ENCODE assay signal across 1 cellular context in the genomic region with DNA sequence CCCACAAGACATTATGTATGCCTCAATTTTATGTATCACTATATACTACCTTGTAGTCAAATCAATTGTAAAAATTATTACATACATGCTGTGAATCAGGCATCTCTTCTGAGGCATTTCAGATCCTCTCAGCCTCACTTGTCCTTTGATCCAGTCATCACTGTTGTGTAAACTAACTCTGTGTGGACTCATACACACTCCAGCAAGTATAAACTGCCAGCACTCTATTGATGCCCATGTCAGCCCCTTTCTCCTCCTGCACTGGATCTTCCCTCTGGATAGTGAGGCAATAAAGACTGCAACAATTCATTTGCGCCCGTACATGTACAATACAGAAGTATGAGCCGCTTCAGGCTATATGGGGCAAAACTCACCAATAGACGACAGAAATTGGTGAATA.
TF ChIP-seq lines count a peak whose summit lies in the region.

No MANE protein-coding gene starts in this region.

TF ChIP-seq in HepG2, 621 proteins besides CTCF, POLR2A, EP300 and RAD21 (continued from another document and continues in another):
- TF ChIP-seq, protein P1, sequence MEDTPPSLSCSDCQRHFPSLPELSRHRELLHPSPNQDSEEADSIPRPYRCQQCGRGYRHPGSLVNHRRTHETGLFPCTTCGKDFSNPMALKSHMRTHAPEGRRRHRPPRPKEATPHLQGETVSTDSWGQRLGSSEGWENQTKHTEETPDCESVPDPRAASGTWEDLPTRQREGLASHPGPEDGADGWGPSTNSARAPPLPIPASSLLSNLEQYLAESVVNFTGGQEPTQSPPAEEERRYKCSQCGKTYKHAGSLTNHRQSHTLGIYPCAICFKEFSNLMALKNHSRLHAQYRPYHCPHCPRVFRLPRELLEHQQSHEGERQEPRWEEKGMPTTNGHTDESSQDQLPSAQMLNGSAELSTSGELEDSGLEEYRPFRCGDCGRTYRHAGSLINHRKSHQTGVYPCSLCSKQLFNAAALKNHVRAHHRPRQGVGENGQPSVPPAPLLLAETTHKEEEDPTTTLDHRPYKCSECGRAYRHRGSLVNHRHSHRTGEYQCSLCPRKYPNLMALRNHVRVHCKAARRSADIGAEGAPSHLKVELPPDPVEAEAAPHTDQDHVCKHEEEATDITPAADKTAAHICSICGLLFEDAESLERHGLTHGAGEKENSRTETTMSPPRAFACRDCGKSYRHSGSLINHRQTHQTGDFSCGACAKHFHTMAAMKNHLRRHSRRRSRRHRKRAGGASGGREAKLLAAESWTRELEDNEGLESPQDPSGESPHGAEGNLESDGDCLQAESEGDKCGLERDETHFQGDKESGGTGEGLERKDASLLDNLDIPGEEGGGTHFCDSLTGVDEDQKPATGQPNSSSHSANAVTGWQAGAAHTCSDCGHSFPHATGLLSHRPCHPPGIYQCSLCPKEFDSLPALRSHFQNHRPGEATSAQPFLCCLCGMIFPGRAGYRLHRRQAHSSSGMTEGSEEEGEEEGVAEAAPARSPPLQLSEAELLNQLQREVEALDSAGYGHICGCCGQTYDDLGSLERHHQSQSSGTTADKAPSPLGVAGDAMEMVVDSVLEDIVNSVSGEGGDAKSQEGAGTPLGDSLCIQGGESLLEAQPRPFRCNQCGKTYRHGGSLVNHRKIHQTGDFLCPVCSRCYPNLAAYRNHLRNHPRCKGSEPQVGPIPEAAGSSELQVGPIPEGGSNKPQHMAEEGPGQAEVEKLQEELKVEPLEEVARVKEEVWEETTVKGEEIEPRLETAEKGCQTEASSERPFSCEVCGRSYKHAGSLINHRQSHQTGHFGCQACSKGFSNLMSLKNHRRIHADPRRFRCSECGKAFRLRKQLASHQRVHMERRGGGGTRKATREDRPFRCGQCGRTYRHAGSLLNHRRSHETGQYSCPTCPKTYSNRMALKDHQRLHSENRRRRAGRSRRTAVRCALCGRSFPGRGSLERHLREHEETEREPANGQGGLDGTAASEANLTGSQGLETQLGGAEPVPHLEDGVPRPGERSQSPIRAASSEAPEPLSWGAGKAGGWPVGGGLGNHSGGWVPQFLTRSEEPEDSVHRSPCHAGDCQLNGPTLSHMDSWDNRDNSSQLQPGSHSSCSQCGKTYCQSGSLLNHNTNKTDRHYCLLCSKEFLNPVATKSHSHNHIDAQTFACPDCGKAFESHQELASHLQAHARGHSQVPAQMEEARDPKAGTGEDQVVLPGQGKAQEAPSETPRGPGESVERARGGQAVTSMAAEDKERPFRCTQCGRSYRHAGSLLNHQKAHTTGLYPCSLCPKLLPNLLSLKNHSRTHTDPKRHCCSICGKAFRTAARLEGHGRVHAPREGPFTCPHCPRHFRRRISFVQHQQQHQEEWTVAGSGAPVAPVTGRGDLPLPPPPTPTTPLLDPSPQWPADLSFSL (CRISPR knock-in tag; IDR thresholded peaks at IDR 0.05) = no peak; the same call in 1 of the 2 replicates
- TF ChIP-seq, protein P2, sequence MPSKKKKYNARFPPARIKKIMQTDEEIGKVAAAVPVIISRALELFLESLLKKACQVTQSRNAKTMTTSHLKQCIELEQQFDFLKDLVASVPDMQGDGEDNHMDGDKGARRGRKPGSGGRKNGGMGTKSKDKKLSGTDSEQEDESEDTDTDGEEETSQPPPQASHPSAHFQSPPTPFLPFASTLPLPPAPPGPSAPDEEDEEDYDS (CRISPR knock-in tag; IDR thresholded peaks at IDR 0.05) = peak; percentile 36; the same call in 1 of the 2 replicates
- no peak for TF ChIP-seq ZNF275 (CRISPR knock-in tag; IDR thresholded peaks at IDR 0.05; ENCODE audit: borderline replicate concordance)
- TF ChIP-seq, protein P3, sequence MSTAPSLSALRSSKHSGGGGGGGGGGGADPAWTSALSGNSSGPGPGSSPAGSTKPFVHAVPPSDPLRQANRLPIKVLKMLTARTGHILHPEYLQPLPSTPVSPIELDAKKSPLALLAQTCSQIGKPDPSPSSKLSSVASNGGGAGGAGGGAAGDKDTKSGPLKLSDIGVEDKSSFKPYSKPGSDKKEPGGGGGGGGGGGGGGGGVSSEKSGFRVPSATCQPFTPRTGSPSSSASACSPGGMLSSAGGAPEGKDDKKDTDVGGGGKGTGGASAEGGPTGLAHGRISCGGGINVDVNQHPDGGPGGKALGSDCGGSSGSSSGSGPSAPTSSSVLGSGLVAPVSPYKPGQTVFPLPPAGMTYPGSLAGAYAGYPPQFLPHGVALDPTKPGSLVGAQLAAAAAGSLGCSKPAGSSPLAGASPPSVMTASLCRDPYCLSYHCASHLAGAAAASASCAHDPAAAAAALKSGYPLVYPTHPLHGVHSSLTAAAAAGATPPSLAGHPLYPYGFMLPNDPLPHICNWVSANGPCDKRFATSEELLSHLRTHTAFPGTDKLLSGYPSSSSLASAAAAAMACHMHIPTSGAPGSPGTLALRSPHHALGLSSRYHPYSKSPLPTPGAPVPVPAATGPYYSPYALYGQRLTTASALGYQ (CRISPR knock-in tag; IDR thresholded peaks at IDR 0.05) = no peak
- peak; percentile 29; the same call in 1 of the 2 replicates for TF ChIP-seq HNF4G (IDR thresholded peaks at IDR 0.05; ENCODE audit: borderline replicate concordance, low read depth, low read length)
- TF ChIP-seq HNF4G (CRISPR knock-in tag; IDR thresholded peaks at IDR 0.05; ENCODE audit: borderline replicate concordance, low read depth) = no peak
- no peak for TF ChIP-seq ATF7-NPFF (CRISPR knock-in tag; IDR thresholded peaks at IDR 0.05; ENCODE audit: low read depth)
- TF ChIP-seq SYNCRIP (IDR thresholded peaks at IDR 0.05; ENCODE audit: insufficient read depth, low read depth, low read length) = no peak
- TF ChIP-seq, protein P4, sequence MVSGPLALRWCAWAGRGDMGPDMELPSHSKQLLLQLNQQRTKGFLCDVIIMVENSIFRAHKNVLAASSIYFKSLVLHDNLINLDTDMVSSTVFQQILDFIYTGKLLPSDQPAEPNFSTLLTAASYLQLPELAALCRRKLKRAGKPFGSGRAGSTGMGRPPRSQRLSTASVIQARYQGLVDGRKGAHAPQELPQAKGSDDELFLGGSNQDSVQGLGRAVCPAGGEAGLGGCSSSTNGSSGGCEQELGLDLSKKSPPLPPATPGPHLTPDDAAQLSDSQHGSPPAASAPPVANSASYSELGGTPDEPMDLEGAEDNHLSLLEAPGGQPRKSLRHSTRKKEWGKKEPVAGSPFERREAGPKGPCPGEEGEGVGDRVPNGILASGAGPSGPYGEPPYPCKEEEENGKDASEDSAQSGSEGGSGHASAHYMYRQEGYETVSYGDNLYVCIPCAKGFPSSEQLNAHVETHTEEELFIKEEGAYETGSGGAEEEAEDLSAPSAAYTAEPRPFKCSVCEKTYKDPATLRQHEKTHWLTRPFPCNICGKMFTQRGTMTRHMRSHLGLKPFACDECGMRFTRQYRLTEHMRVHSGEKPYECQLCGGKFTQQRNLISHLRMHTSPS (CRISPR knock-in tag; IDR thresholded peaks at IDR 0.05; ENCODE audit: low read depth) = 0 out of 2 replicates have a peak, but pooled peaks have one; percentile 24
- TF ChIP-seq, protein P5, sequence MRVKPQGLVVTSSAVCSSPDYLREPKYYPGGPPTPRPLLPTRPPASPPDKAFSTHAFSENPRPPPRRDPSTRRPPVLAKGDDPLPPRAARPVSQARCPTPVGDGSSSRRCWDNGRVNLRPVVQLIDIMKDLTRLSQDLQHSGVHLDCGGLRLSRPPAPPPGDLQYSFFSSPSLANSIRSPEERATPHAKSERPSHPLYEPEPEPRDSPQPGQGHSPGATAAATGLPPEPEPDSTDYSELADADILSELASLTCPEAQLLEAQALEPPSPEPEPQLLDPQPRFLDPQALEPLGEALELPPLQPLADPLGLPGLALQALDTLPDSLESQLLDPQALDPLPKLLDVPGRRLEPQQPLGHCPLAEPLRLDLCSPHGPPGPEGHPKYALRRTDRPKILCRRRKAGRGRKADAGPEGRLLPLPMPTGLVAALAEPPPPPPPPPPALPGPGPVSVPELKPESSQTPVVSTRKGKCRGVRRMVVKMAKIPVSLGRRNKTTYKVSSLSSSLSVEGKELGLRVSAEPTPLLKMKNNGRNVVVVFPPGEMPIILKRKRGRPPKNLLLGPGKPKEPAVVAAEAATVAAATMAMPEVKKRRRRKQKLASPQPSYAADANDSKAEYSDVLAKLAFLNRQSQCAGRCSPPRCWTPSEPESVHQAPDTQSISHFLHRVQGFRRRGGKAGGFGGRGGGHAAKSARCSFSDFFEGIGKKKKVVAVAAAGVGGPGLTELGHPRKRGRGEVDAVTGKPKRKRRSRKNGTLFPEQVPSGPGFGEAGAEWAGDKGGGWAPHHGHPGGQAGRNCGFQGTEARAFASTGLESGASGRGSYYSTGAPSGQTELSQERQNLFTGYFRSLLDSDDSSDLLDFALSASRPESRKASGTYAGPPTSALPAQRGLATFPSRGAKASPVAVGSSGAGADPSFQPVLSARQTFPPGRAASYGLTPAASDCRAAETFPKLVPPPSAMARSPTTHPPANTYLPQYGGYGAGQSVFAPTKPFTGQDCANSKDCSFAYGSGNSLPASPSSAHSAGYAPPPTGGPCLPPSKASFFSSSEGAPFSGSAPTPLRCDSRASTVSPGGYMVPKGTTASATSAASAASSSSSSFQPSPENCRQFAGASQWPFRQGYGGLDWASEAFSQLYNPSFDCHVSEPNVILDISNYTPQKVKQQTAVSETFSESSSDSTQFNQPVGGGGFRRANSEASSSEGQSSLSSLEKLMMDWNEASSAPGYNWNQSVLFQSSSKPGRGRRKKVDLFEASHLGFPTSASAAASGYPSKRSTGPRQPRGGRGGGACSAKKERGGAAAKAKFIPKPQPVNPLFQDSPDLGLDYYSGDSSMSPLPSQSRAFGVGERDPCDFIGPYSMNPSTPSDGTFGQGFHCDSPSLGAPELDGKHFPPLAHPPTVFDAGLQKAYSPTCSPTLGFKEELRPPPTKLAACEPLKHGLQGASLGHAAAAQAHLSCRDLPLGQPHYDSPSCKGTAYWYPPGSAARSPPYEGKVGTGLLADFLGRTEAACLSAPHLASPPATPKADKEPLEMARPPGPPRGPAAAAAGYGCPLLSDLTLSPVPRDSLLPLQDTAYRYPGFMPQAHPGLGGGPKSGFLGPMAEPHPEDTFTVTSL (CRISPR knock-in tag; IDR thresholded peaks at IDR 0.05; ENCODE audit: borderline replicate concordance) = peak; percentile 78; the same call in 1 of the 2 replicates
- TF ChIP-seq, protein P6, sequence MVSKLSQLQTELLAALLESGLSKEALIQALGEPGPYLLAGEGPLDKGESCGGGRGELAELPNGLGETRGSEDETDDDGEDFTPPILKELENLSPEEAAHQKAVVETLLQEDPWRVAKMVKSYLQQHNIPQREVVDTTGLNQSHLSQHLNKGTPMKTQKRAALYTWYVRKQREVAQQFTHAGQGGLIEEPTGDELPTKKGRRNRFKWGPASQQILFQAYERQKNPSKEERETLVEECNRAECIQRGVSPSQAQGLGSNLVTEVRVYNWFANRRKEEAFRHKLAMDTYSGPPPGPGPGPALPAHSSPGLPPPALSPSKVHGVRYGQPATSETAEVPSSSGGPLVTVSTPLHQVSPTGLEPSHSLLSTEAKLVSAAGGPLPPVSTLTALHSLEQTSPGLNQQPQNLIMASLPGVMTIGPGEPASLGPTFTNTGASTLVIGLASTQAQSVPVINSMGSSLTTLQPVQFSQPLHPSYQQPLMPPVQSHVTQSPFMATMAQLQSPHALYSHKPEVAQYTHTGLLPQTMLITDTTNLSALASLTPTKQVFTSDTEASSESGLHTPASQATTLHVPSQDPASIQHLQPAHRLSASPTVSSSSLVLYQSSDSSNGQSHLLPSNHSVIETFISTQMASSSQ (IDR thresholded peaks at IDR 0.05; ENCODE audit: low read depth) = no peak
- TF ChIP-seq, protein P6 (CRISPR knock-in tag; IDR thresholded peaks at IDR 0.05; ENCODE audit: borderline replicate concordance) = no peak
- TF ChIP-seq ZNF652 (CRISPR knock-in tag; IDR thresholded peaks at IDR 0.05; ENCODE audit: borderline replicate concordance, low read depth) = no peak
- TF ChIP-seq FOXJ3 (CRISPR knock-in tag; IDR thresholded peaks at IDR 0.05; ENCODE audit: borderline replicate concordance) = no peak
- TF ChIP-seq ZFY (CRISPR knock-in tag; IDR thresholded peaks at IDR 0.05) = no peak
- TF ChIP-seq ZFP36L1 (CRISPR knock-in tag; IDR thresholded peaks at IDR 0.05) = no peak
- TF ChIP-seq, protein P7, sequence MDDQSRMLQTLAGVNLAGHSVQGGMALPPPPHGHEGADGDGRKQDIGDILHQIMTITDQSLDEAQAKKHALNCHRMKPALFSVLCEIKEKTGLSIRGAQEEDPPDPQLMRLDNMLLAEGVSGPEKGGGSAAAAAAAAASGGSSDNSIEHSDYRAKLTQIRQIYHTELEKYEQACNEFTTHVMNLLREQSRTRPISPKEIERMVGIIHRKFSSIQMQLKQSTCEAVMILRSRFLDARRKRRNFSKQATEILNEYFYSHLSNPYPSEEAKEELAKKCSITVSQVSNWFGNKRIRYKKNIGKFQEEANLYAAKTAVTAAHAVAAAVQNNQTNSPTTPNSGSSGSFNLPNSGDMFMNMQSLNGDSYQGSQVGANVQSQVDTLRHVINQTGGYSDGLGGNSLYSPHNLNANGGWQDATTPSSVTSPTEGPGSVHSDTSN (CRISPR knock-in tag; IDR thresholded peaks at IDR 0.05; ENCODE audit: borderline replicate concordance) = no peak
- TF ChIP-seq POGZ (CRISPR knock-in tag; IDR thresholded peaks at IDR 0.05) = peak; percentile 80
- no peak for TF ChIP-seq RNF219 (CRISPR knock-in tag; IDR thresholded peaks at IDR 0.05)
